9 cellular contexts compared by ENCODE assay signal in genomic region chr12:29242921-29243431, GRCh38.
DNase-seq lines count a peak whose midpoint lies in the region; ATAC-seq and TF ChIP-seq lines count a peak whose summit lies in the region.
"Had no signal": no experiment of that assay in that cellular context is flagged by ENCODE, and none has a peak within 500 bp of the region (broad histone marks: within the 10 kb centered on the region; RNA-seq: fewer than 3 reads in every experiment).

No MANE protein-coding gene starts in this region.

- H3K9me3 Mint-ChIP-seq in chondrocyte (ENCODE audit: low read depth): no peaks in the 10 kb centered on the region
- no peaks in the 10 kb centered on the region for H3K9me3 Mint-ChIP-seq in activated T-helper 2 cell treated with anti-CD3 and anti-CD28 coated beads, Interferon-gamma antibody, Interleukin-2, Interleukin-4, amounts not matched to agents 10 μg/mL and 5 μg/mL and 100 μg/mL, durations not matched to agents 14 hours and 24 hours and 36 hours
- H3K9me3 Mint-ChIP-seq: activated T-cell treated with anti-CD3 and anti-CD28 coated beads, Interleukin-2, amount 50 U/mL, for 24 hours had no signal

- DNase-seq in Ammon's horn (ENCODE audit: low spot score): peak; percentile 24
- peak; percentile 95 for DNase-seq in NB4 (ENCODE audit: low read depth)
- no peak for DNase-seq in chondrocyte (ENCODE audit: low spot score)
- DNase-seq in mucosa of descending colon: peak in 1 of 3 donors; percentile 11
- no peak for DNase-seq in activated T-helper 2 cell treated with anti-CD3 and anti-CD28 coated beads, Interferon-gamma antibody, Interleukin-2, Interleukin-4, amounts not matched to agents 10 μg/mL and 5 μg/mL and 100 μg/mL, durations not matched to agents 14 hours and 24 hours and 36 hours (ENCODE audit: low spot score)
- DNase-seq in GM13977 (ENCODE audit: low spot score): no peak
- DNase-seq: activated T-cell treated with anti-CD3 and anti-CD28 coated beads, Interleukin-2, amount 50 U/mL, for 24 hours had no signal

- intact Hi-C loops in mucosa of descending colon (cut with DNase I, micrococcal nuclease): no loop called here
- intact Hi-C loops in activated T-helper 2 cell treated with anti-CD3 and anti-CD28 coated beads, Interferon-gamma antibody, Interleukin-2, Interleukin-4, amounts not matched to agents 10 μg/mL and 5 μg/mL and 100 μg/mL, durations not matched to agents 14 hours and 24 hours and 36 hours (cut with micrococcal nuclease): loop anchor here (5.0 kb wide), 1 partner anchor 141 kb away; no protein-coding TSS in a partner anchor

- H3K27ac Mint-ChIP-seq in chondrocyte (ENCODE audit: unreplicated experiment): peak overlapping the region; percentile 23
- no peak overlapping the region for H3K27ac Mint-ChIP-seq in activated T-helper 2 cell treated with anti-CD3 and anti-CD28 coated beads, Interferon-gamma antibody, Interleukin-2, Interleukin-4, amounts not matched to agents 10 μg/mL and 5 μg/mL and 100 μg/mL, durations not matched to agents 14 hours and 24 hours and 36 hours

- no peaks in the 10 kb centered on the region for H3K36me3 Mint-ChIP-seq in chondrocyte (ENCODE audit: low read depth)
- no peaks in the 10 kb centered on the region for H3K36me3 Mint-ChIP-seq in activated T-helper 2 cell treated with anti-CD3 and anti-CD28 coated beads, Interferon-gamma antibody, Interleukin-2, Interleukin-4, amounts not matched to agents 10 μg/mL and 5 μg/mL and 100 μg/mL, durations not matched to agents 14 hours and 24 hours and 36 hours (ENCODE audit: low read depth)

- no peaks in the 10 kb centered on the region for H3K27me3 Mint-ChIP-seq in chondrocyte (ENCODE audit: low read depth)
- peaks cover 2% of the 10 kb centered on the region for H3K27me3 Mint-ChIP-seq in activated T-helper 2 cell treated with anti-CD3 and anti-CD28 coated beads, Interferon-gamma antibody, Interleukin-2, Interleukin-4, amounts not matched to agents 10 μg/mL and 5 μg/mL and 100 μg/mL, durations not matched to agents 14 hours and 24 hours and 36 hours (ENCODE audit: low read depth)
- H3K27me3 Mint-ChIP-seq: activated T-cell treated with anti-CD3 and anti-CD28 coated beads, Interleukin-2, amount 50 U/mL, for 24 hours had no signal

- H3K36me3 ChIP-seq in mucosa of descending colon (ENCODE audit: low read depth): no peaks in the 10 kb centered on the region

- no peak for TF ChIP-seq CTCF in NB4 (IDR thresholded peaks at IDR 0.05; ENCODE audit: low read depth, low read length)
- TF ChIP-seq CTCF in chondrocyte (IDR thresholded peaks at IDR 0.05): no peak
- TF ChIP-seq CTCF in mucosa of descending colon (IDR thresholded peaks at IDR 0.05): no peak
- no peak for TF ChIP-seq CTCF in GM13977 (IDR thresholded peaks at IDR 0.05; ENCODE audit: extremely low read depth, insufficient read depth, missing control alignments)

- H3K4me1 Mint-ChIP-seq in chondrocyte (ENCODE audit: low read depth): peaks cover 38% of the 10 kb centered on the region
- peaks cover 19% of the 10 kb centered on the region for H3K4me1 Mint-ChIP-seq in activated T-helper 2 cell treated with anti-CD3 and anti-CD28 coated beads, Interferon-gamma antibody, Interleukin-2, Interleukin-4, amounts not matched to agents 10 μg/mL and 5 μg/mL and 100 μg/mL, durations not matched to agents 14 hours and 24 hours and 36 hours (ENCODE audit: low read depth)

- no peak overlapping the region for H3K4me3 Mint-ChIP-seq in chondrocyte (ENCODE audit: unreplicated experiment)
- no peak overlapping the region for H3K4me3 Mint-ChIP-seq in activated T-helper 2 cell treated with anti-CD3 and anti-CD28 coated beads, Interferon-gamma antibody, Interleukin-2, Interleukin-4, amounts not matched to agents 10 μg/mL and 5 μg/mL and 100 μg/mL, durations not matched to agents 14 hours and 24 hours and 36 hours (ENCODE audit: low read depth)
- H3K4me3 Mint-ChIP-seq: activated T-cell treated with anti-CD3 and anti-CD28 coated beads, Interleukin-2, amount 50 U/mL, for 24 hours had no signal

- H3K9me3 ChIP-seq in mucosa of descending colon: no peaks in the 10 kb centered on the region

- H3K4me3 ChIP-seq in NB4 (ENCODE audit: low read depth, low read length): peak overlapping the region; percentile 11
- H3K4me3 ChIP-seq in mucosa of descending colon: no peak overlapping the region

- TF ChIP-seq POLR2A in NB4 (IDR thresholded peaks at IDR 0.05; ENCODE audit: extremely low read depth, insufficient read length): no peak

- peaks cover 25% of the 10 kb centered on the region for H3K4me1 ChIP-seq in mucosa of descending colon (ENCODE audit: low read depth)

- in situ Hi-C loops in GM13977 (cut with MboI; ENCODE audit: low pct_unique_long_range_greater_than_20kb, low sequenced_read_pairs, unreplicated experiment): no loop called here

- ATAC-seq in mucosa of descending colon (peak; percentile 49), GM21723 (IDR thresholded peaks at IDR 0.05; ENCODE audit: unreplicated experiment) (no peak), GM18517 (IDR thresholded peaks at IDR 0.05; ENCODE audit: unreplicated experiment) (no peak)

Comparison
In these comparisons a context has a peak if more than half of its experiments do, and no peak if none do; other contexts are left out.
1. DNase-seq: peak in Ammon's horn (single experiment) and NB4 (single experiment); none in chondrocyte (single experiment), activated T-helper 2 cell treated with anti-CD3 and anti-CD28 coated beads, Interferon-gamma antibody, Interleukin-2, Interleukin-4, amounts not matched to agents 10 μg/mL and 5 μg/mL and 100 μg/mL, durations not matched to agents 14 hours and 24 hours and 36 hours (single experiment) and GM13977 (single experiment).